Comparison of ENCODE assay signal across 29 cellular contexts in genomic region chr2:104840151-104840550, GRCh38. TPM values are rescaled to one million over a fixed set of nuclear protein-coding genes. Genes with fewer than 3 reads are reported as not detected.
"Had no signal": no experiment of that assay in that cellular context is flagged by ENCODE, and none has a peak within 500 bp of the region (broad histone marks: within the 10 kb centered on the region; RNA-seq: fewer than 3 reads in every experiment).

No MANE protein-coding gene starts in this region.

- H3K4me1 ChIP-seq: colonic mucosa, foreskin keratinocyte had no signal

- H3K4me3 ChIP-seq: colonic mucosa, esophagus muscularis mucosa, gastroesophageal sphincter, heart right ventricle, lower lobe of right lung, pancreas, right lobe of liver, thyroid gland, upper lobe of right lung, uterus had no signal

- DNase-seq: colonic mucosa; effector memory CD4-positive, alpha-beta T cell; foreskin keratinocyte; glutamatergic neuron; heart right ventricle; hippocampal formation; left ventricle myocardium superior; lower lobe of right lung; natural killer cell; pancreas; right lobe of liver; small intestine; stimulated activated CD4-positive, alpha-beta T cell treated with anti-CD3 and anti-CD28 coated beads, Interleukin-15, amount 100 ng/mL, for 24 hours; stimulated activated CD4-positive, alpha-beta T cell treated with anti-CD3 and anti-CD28 coated beads, Interleukin-2, amount 100 ng/mL, for 48 hours; stimulated activated naive CD4-positive, alpha-beta T cell; stimulated activated naive CD8-positive, alpha-beta T cell treated with anti-CD3 and anti-CD28 coated beads, Interleukin-15, amount 100 ng/mL, for 72 hours; thyroid gland; upper lobe of right lung; uterus had no signal

- H3K27ac ChIP-seq: colonic mucosa, esophagus muscularis mucosa, foreskin keratinocyte, gastroesophageal sphincter, heart right ventricle, lower lobe of right lung, neutrophil, pancreas, right lobe of liver, thyroid gland, upper lobe of right lung, uterus had no signal

- FAIRE-seq: endothelial cell of umbilical vein, keratinocyte, pancreas had no signal

- H3K36me3 ChIP-seq: colonic mucosa, esophagus muscularis mucosa, gastroesophageal sphincter, heart right ventricle, lower lobe of right lung, neutrophil, pancreas, right lobe of liver, thyroid gland, upper lobe of right lung, uterus had no signal

- H3K9me3 ChIP-seq: colonic mucosa, esophagus muscularis mucosa, gastroesophageal sphincter, heart right ventricle, lower lobe of right lung, neutrophil, pancreas, right lobe of liver, thyroid gland, upper lobe of right lung, uterus had no signal

RNA-seq across cellular contexts. Expression of gene POU3F3, which starts 13.8 kb away (rescaled TPM):
- total RNA-seq: endothelial cell of umbilical vein, fibroblast of lung, foreskin keratinocyte, left ventricle myocardium superior, lower lobe of right lung, mesenteric fat pad, myocyte, natural killer cell, omental fat pad, pancreas, progenitor cell of endocrine pancreas, right lobe of liver, upper lobe of right lung had no signal
